ENCODE assay signal across 1 cellular context in the genomic region with DNA sequence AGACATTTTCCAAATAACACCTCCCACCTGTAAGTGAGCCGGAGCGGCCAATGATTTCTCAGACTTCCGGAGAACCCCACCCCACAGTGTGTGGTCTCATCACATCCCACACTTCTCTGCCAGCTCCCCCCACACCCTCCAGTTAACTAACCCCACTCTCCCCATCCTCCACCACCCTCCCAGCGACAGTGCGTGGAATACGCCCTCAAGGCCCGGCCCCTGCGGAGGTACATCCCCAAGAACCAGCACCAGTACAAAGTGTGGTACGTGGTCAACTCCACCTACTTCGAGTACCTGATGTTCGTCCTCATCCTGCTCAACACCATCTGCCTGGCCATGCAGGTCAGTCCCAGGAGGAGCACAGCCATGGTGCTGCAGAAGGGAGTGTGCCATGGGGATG.
TF ChIP-seq lines count a peak whose summit lies in the region.

No MANE protein-coding gene starts in this region.

TF ChIP-seq in H1, 55 proteins besides CTCF, POLR2A, EP300 and RAD21 (continued from another document):
- TF ChIP-seq KDM4A (IDR thresholded peaks at IDR 0.05; ENCODE audit: low read depth, low read length, severe bottlenecking) (no peak), RNF2 (IDR thresholded peaks at IDR 0.05; ENCODE audit: borderline replicate concordance, low read depth, low read length, missing control alignments, poor library complexity, severe bottlenecking) (no peak), PHF8 (conservative IDR thresholded peaks at IDR 0.05; ENCODE audit: low read depth, low read length) (no peak), SIRT6 (IDR thresholded peaks at IDR 0.05; ENCODE audit: low read length) (no peak)
- TF ChIP-seq, protein P1, sequence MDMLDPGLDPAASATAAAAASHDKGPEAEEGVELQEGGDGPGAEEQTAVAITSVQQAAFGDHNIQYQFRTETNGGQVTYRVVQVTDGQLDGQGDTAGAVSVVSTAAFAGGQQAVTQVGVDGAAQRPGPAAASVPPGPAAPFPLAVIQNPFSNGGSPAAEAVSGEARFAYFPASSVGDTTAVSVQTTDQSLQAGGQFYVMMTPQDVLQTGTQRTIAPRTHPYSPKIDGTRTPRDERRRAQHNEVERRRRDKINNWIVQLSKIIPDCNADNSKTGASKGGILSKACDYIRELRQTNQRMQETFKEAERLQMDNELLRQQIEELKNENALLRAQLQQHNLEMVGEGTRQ (IDR thresholded peaks at IDR 0.05; ENCODE audit: low read length), result no peak
